In genomic region chr16:67001159-67001486, GRCh38 we compare ENCODE assay signal across 9 cellular contexts. TPM values are rescaled to one million over a fixed set of nuclear protein-coding genes. Genes with fewer than 3 reads are reported as not detected.
DNase-seq lines count a peak whose midpoint lies in the region; ATAC-seq and TF ChIP-seq lines count a peak whose summit lies in the region.
"Had no signal": no experiment of that assay in that cellular context is flagged by ENCODE, and none has a peak within 500 bp of the region (broad histone marks: within the 10 kb centered on the region; RNA-seq: fewer than 3 reads in every experiment).

No MANE protein-coding gene starts in this region.

- no peak overlapping the region for H3K27ac Mint-ChIP-seq in T-helper 17 cell

- H3K27me3 ChIP-seq in fibroblast of lung (ENCODE audit: control insufficient read depth, insufficient read depth, low read length) = peaks cover 3% of the 10 kb centered on the region
- peaks cover 0 to 14% (median 0%) of the 10 kb centered on the region in 3 donors for H3K27me3 ChIP-seq in sigmoid colon
- H3K27me3 ChIP-seq: foreskin keratinocyte had no signal

- no peak for TF ChIP-seq EP300 in sigmoid colon (IDR thresholded peaks at IDR 0.05)

- WGBS in sigmoid colon, 2 donors = 32 to 45% methylated on average over 23 of the region's 23 CpGs

- intact Hi-C loops in sigmoid colon (cut with DNase I) = no loop called here

- TF ChIP-seq CTCF in fibroblast of lung (conservative IDR thresholded peaks at IDR 0.05 in 1 of 2, IDR thresholded peaks at IDR 0.05 in 1 of 2; ENCODE audit: low read depth in 1 of 2, low read length in 2 of 2) (no peak), sigmoid colon (IDR thresholded peaks at IDR 0.05) (no peak)

- H3K4me3 Mint-ChIP-seq in T-helper 17 cell = peak overlapping the region; percentile 88

- H3K9me3 ChIP-seq in ES-I3 (ENCODE audit: control insufficient read depth, insufficient read depth, low read length) (no peaks in the 10 kb centered on the region), T-helper 17 cell (ENCODE audit: control insufficient read depth, low read length, poor library complexity, severe bottlenecking) (no peaks in the 10 kb centered on the region), fibroblast of lung (ENCODE audit: control insufficient read depth, insufficient read depth, low read depth, low read length) (no peaks in the 10 kb centered on the region), sigmoid colon (no peaks in the 10 kb centered on the region)

- ATAC-seq in T-helper 17 cell (no peak), GM21367 (IDR thresholded peaks at IDR 0.05; ENCODE audit: unreplicated experiment) (no peak)

- H3K27ac ChIP-seq in fibroblast of lung (ENCODE audit: insufficient read depth, low read length) = no peak overlapping the region
- H3K27ac ChIP-seq in sigmoid colon = peak overlapping the region in 1 of 4 donors; percentile 46
- H3K27ac ChIP-seq: foreskin keratinocyte had no signal

- no peak for DNase-seq in T-helper 17 cell
- DNase-seq in fibroblast of lung (ENCODE audit: low read depth in 2 of 2) = no peak
- DNase-seq in sigmoid colon = no peak
- DNase-seq in NOMO-1 treated with dmso at 0.1 percent for 144 hours (lab: John Stamatoyannopoulos, UW; ENCODE audit: unreplicated experiment) = no peak
- DNase-seq in OCI-M2 (lab: John Stamatoyannopoulos, UW; ENCODE audit: unreplicated experiment) = no peak
- DNase-seq in activated CD4-positive, alpha-beta T cell treated with anti-CD3 and anti-CD28 coated beads for 4 hours = no peak

- H3K9ac ChIP-seq in ES-I3 (ENCODE audit: low read depth, low read length) = peak overlapping the region; percentile 31; the same call in 1 of the 2 replicates
- H3K9ac ChIP-seq in fibroblast of lung (ENCODE audit: insufficient read depth, low read length) = no peak overlapping the region

- H3K4me2 ChIP-seq in fibroblast of lung (ENCODE audit: extremely low read depth, insufficient read depth, low read length) = peak overlapping the region; percentile 71

- H3K4me1 ChIP-seq in ES-I3 (ENCODE audit: insufficient read depth, low read length) (peaks cover 3% of the 10 kb centered on the region; the same call in 1 of the 2 replicates), fibroblast of lung (ENCODE audit: control insufficient read depth, extremely low read depth, insufficient read depth, low read length) (peaks cover 3% of the 10 kb centered on the region), sigmoid colon (peaks cover 0 to 19% (median 15%) of the 10 kb centered on the region in 4 donors)
- H3K4me1 ChIP-seq: foreskin keratinocyte had no signal

- H3K79me2 ChIP-seq in fibroblast of lung (ENCODE audit: control insufficient read depth, insufficient read depth, low read length) = no peaks in the 10 kb centered on the region

- no peaks in the 10 kb centered on the region for H3K27me3 Mint-ChIP-seq in T-helper 17 cell

- no peaks in the 10 kb centered on the region for H4K20me1 ChIP-seq in fibroblast of lung (ENCODE audit: control insufficient read depth, extremely low read depth, insufficient read depth, low read length)

- H3K4me1 Mint-ChIP-seq in T-helper 17 cell = peaks cover 20% of the 10 kb centered on the region

- H3K4me3 ChIP-seq in fibroblast of lung (replicated peaks in 1 of 4; ENCODE audit: control extremely low read depth in 1 of 4, insufficient read depth in 1 of 4, low read depth in 3 of 4, low read length in 4 of 4) (peak overlapping the region in 2 of 4 experiments; percentile 30 to 31), sigmoid colon (peak overlapping the region; percentile 36 to 61 (median 50))

- no peaks in the 10 kb centered on the region for H3K36me3 Mint-ChIP-seq in T-helper 17 cell (ENCODE audit: low read depth)

- no peaks in the 10 kb centered on the region for H3K36me3 ChIP-seq in ES-I3 (ENCODE audit: insufficient read depth, low read length)
- H3K36me3 ChIP-seq in fibroblast of lung (ENCODE audit: control insufficient read depth, insufficient read depth, low read length) = no peaks in the 10 kb centered on the region
- no peaks in the 10 kb centered on the region for H3K36me3 ChIP-seq in sigmoid colon

- no peak for TF ChIP-seq POLR2A in sigmoid colon (IDR thresholded peaks at IDR 0.05)

- H2AFZ ChIP-seq in fibroblast of lung (ENCODE audit: low read length) = no peak overlapping the region

RNA-seq across cellular contexts. Expression of gene CES4A, which starts 12.7 kb away (rescaled TPM):
- 10 to 100 TPM; 17.8 to 20.0 TPM for total RNA-seq in T-helper 17 cell
- 2.1 TPM in 2 replicates for total RNA-seq in fibroblast of lung
- polyA plus RNA-seq in fibroblast of lung = 1.3 and 2.3 TPM in 2 replicates
- 0.87 and 1.4 TPM in 2 replicates for polyA plus RNA-seq in fibroblast of lung (2012)
- 3.8 TPM in 1 of 2 replicates, not detected in the other for polyA minus RNA-seq in fibroblast of lung (ENCODE audit: low replicate concordance)
- total RNA-seq in sigmoid colon = 1 to 10 TPM; 3.6 to 7.5 (median 4.1) TPM
- 1 to 10 TPM; 2.3 to 7.3 (median 3.0) TPM for polyA plus RNA-seq in sigmoid colon

RNA-seq across cellular contexts. Expression of gene CBFB, which starts 27.8 kb away (rescaled TPM):
- total RNA-seq in T-helper 17 cell (10 to 100 TPM; 78.5 to 85.4 TPM), fibroblast of lung (51.7 and 63.7 TPM in 2 replicates), sigmoid colon (10 to 100 TPM; 21.3 to 28.0 (median 24.8) TPM)
- polyA plus RNA-seq in fibroblast of lung (64.1 and 100 TPM in 2 replicates), sigmoid colon (10 to 100 TPM in 1 of 3 donors, 1 to 10 TPM in 2; 9.6 to 19.3 (median 9.7) TPM)
- polyA plus RNA-seq in fibroblast of lung (2012) = 35.6 and 52.9 TPM in 2 replicates
- 1.9 and 4.0 TPM in 2 replicates for polyA minus RNA-seq in fibroblast of lung (ENCODE audit: low replicate concordance)

RNA-seq across cellular contexts. Expression of gene CES3, which starts 40.1 kb away (rescaled TPM):
- total RNA-seq in T-helper 17 cell = 1 to 10 TPM in 1 of 2 donors, under 1 TPM in 1; 0.63 to 1.3 TPM
- 0.77 and 1.3 TPM in 2 replicates for total RNA-seq in fibroblast of lung
- polyA plus RNA-seq in fibroblast of lung = 0.01 and 0.07 TPM in 2 replicates
- not detected in 2 replicates for polyA plus RNA-seq in fibroblast of lung (2012)
- not detected in 2 replicates for polyA minus RNA-seq in fibroblast of lung (ENCODE audit: low replicate concordance)
- total RNA-seq in sigmoid colon = 1 to 10 TPM in 1 of 4 donors, under 1 TPM in 2, not detected in 1; 0.16 to 2.5 (median 0.55) TPM
- polyA plus RNA-seq in sigmoid colon = 10 to 100 TPM; 10.8 to 48.4 (median 13.2) TPM
